20 cellular contexts compared by ENCODE assay signal in the genomic region with DNA sequence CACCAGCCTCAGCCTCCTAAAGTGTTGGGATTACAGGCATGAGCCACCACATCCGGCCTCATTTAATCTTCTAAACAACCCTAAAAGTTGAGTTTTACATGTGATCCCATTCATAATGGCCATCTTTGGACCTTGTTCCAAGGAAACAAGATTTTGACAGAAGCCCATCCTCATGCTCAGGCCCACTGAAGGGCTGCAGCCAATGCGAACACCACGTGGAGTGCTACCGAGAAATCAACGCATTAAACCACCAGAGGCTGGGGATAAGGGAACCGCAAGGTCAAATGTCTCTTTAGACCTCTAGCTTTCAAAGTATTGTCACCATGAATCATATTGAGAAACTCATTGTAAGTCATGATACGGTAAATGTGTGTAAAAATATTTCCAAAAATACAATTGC. TPM values are rescaled to one million over a fixed set of nuclear protein-coding genes. Genes with fewer than 3 reads are reported as not detected.
DNase-seq lines count a peak whose midpoint lies in the region; ATAC-seq lines count a peak whose summit lies in the region.
"Had no signal": no experiment of that assay in that cellular context is flagged by ENCODE, and none has a peak within 500 bp of the region (broad histone marks: within the 10 kb centered on the region; RNA-seq: fewer than 3 reads in every experiment).

No MANE protein-coding gene starts in this region.

- no peaks in the 10 kb centered on the region for H3K27me3 Mint-ChIP-seq in activated T-cell treated with anti-CD3 and anti-CD28 coated beads, Interleukin-2, amount 50 U/mL, for 24 hours
- no peaks in the 10 kb centered on the region for H3K27me3 Mint-ChIP-seq in activated T-helper 1 cell treated with anti-CD3 and anti-CD28 coated beads, Interleukin-12 subunit alpha, Interleukin-12 subunit beta, Interleukin-2, Interleukin-4 antibody, amounts not matched to agents 30 ng/mL and 10 ng/mL and 1 ng/mL, durations not matched to agents 14 hours and 24 hours and 36 hours (ENCODE audit: insufficient read depth)

- H3K9me3 Mint-ChIP-seq in activated T-cell treated with anti-CD3 and anti-CD28 coated beads, Interleukin-2, amount 50 U/mL, for 24 hours = no peaks in the 10 kb centered on the region
- H3K9me3 Mint-ChIP-seq in activated T-helper 1 cell treated with anti-CD3 and anti-CD28 coated beads, Interleukin-12 subunit alpha, Interleukin-12 subunit beta, Interleukin-2, Interleukin-4 antibody, amounts not matched to agents 30 ng/mL and 10 ng/mL and 1 ng/mL, durations not matched to agents 14 hours and 24 hours and 36 hours = peaks cover 8% of the 10 kb centered on the region

- intact Hi-C loops in activated T-helper 1 cell treated with anti-CD3 and anti-CD28 coated beads, Interleukin-12 subunit alpha, Interleukin-12 subunit beta, Interleukin-2, Interleukin-4 antibody, amounts not matched to agents 30 ng/mL and 10 ng/mL and 1 ng/mL, durations not matched to agents 14 hours and 24 hours and 36 hours (cut with micrococcal nuclease) = loop anchor here (1.0 to 10.0 kb wide), 10 partner anchors 19 to 550 kb away; partner anchors contain the start of gene STK24

- no peak overlapping the region for H3K27ac ChIP-seq in caudate nucleus (ENCODE audit: low read depth, low read length)
- H3K27ac ChIP-seq: C4-2B, SK-N-MC, testis had no signal

- ATAC-seq in GM18520 (IDR thresholded peaks at IDR 0.05; ENCODE audit: unreplicated experiment) = no peak
- ATAC-seq: Panc1 had no signal

- H3K36me3 Mint-ChIP-seq in activated T-cell treated with anti-CD3 and anti-CD28 coated beads, Interleukin-2, amount 50 U/mL, for 24 hours (ENCODE audit: low read depth) = peaks cover 7% of the 10 kb centered on the region
- H3K36me3 Mint-ChIP-seq in activated T-helper 1 cell treated with anti-CD3 and anti-CD28 coated beads, Interleukin-12 subunit alpha, Interleukin-12 subunit beta, Interleukin-2, Interleukin-4 antibody, amounts not matched to agents 30 ng/mL and 10 ng/mL and 1 ng/mL, durations not matched to agents 14 hours and 24 hours and 36 hours (ENCODE audit: low read depth) = peaks cover 5% of the 10 kb centered on the region

- no peak for DNase-seq in activated T-cell treated with anti-CD3 and anti-CD28 coated beads, Interleukin-2, amount 50 U/mL, for 24 hours
- no peak for DNase-seq in activated T-cell treated with anti-CD3 and anti-CD28 coated beads, Interleukin-2, amount 50 U/mL, for 1 hour
- DNase-seq in HT1080 (ENCODE audit: low read depth) = peak; percentile 79
- DNase-seq in activated T-helper 1 cell treated with anti-CD3 and anti-CD28 coated beads, Interleukin-12 subunit alpha, Interleukin-12 subunit beta, Interleukin-2, Interleukin-4 antibody, amounts not matched to agents 30 ng/mL and 10 ng/mL and 1 ng/mL, durations not matched to agents 14 hours and 24 hours and 36 hours (ENCODE audit: low spot score) = no peak
- peak; percentile 51 for DNase-seq in stimulated activated CD8-positive, alpha-beta memory T cell treated with anti-CD3 and anti-CD28 coated beads, Interleukin-4, amount 100 ng/mL, for 48 hours
- DNase-seq in caudate nucleus (lab: John Stamatoyannopoulos, UW) = no peak
- no peak for DNase-seq in mesenteric fat pad (ENCODE audit: low spot score)
- DNase-seq: activated CD4-positive, CD25-positive, alpha-beta regulatory T cell treated with anti-CD3 and anti-CD28 coated beads, Interleukin-2, amount 50 U/mL, for 72 hours; DMS 273 treated with DMSO at 0.1 percent for 48 hours; HFFc6; kidney; NCI-H1105 treated with DMSO at 0.1 percent for 48 hours; NCI-H2107; nucleus accumbens; T1000; testis had no signal

- H3K4me1 Mint-ChIP-seq in activated T-cell treated with anti-CD3 and anti-CD28 coated beads, Interleukin-2, amount 50 U/mL, for 24 hours (ENCODE audit: low read depth) = peaks cover 96% of the 10 kb centered on the region
- peaks cover 67% of the 10 kb centered on the region for H3K4me1 Mint-ChIP-seq in activated T-helper 1 cell treated with anti-CD3 and anti-CD28 coated beads, Interleukin-12 subunit alpha, Interleukin-12 subunit beta, Interleukin-2, Interleukin-4 antibody, amounts not matched to agents 30 ng/mL and 10 ng/mL and 1 ng/mL, durations not matched to agents 14 hours and 24 hours and 36 hours (ENCODE audit: low read depth)

- H3K4me3 Mint-ChIP-seq in activated T-cell treated with anti-CD3 and anti-CD28 coated beads, Interleukin-2, amount 50 U/mL, for 24 hours = peak overlapping the region; percentile 24
- peak overlapping the region; percentile 61 for H3K4me3 Mint-ChIP-seq in activated T-helper 1 cell treated with anti-CD3 and anti-CD28 coated beads, Interleukin-12 subunit alpha, Interleukin-12 subunit beta, Interleukin-2, Interleukin-4 antibody, amounts not matched to agents 30 ng/mL and 10 ng/mL and 1 ng/mL, durations not matched to agents 14 hours and 24 hours and 36 hours
- H3K4me3 Mint-ChIP-seq: HFFc6 had no signal

- peak overlapping the region; percentile 95 for H3K27ac Mint-ChIP-seq in activated T-cell treated with anti-CD3 and anti-CD28 coated beads, Interleukin-2, amount 50 U/mL, for 24 hours
- H3K27ac Mint-ChIP-seq in activated T-helper 1 cell treated with anti-CD3 and anti-CD28 coated beads, Interleukin-12 subunit alpha, Interleukin-12 subunit beta, Interleukin-2, Interleukin-4 antibody, amounts not matched to agents 30 ng/mL and 10 ng/mL and 1 ng/mL, durations not matched to agents 14 hours and 24 hours and 36 hours = peak overlapping the region; percentile 85
- H3K27ac Mint-ChIP-seq: HFFc6 had no signal

RNA-seq across cellular contexts. Expression of gene DOCK9, which starts 49.4 kb away (rescaled TPM):
- 58.1 and 77.7 TPM in 2 replicates for total RNA-seq in HT1080 (2014; rRNA removed; shearing (Covaris generic))
- polyA plus RNA-seq in HT1080 (2015; cell fraction: cytosol; rRNA removed) = 57.0 and 70.3 TPM in 2 replicates
- 153 and 159 TPM in 2 replicates for polyA plus RNA-seq in HT1080 (2015; cell fraction: nucleus; rRNA removed)
- 36.0 and 38.7 TPM in 2 replicates for total RNA-seq in activated T-helper 1 cell treated with anti-CD3 and anti-CD28 coated beads, Interleukin-12 subunit alpha, Interleukin-12 subunit beta, Interleukin-2, Interleukin-4 antibody, amounts not matched to agents 30 ng/mL and 10 ng/mL and 1 ng/mL, durations not matched to agents 14 hours and 24 hours and 36 hours
- 127 TPM for total RNA-seq in mesenteric fat pad

Comparison
In these comparisons a context has a peak if more than half of its experiments do, and no peak if none do; other contexts are left out.
1. DNase-seq: peak in HT1080 (single experiment) and stimulated activated CD8-positive, alpha-beta memory T cell treated with anti-CD3 and anti-CD28 coated beads, Interleukin-4, amount 100 ng/mL, for 48 hours (single experiment); none in activated T-cell treated with anti-CD3 and anti-CD28 coated beads, Interleukin-2, amount 50 U/mL, for 24 hours (single experiment), activated T-cell treated with anti-CD3 and anti-CD28 coated beads, Interleukin-2, amount 50 U/mL, for 1 hour (single experiment), activated T-helper 1 cell treated with anti-CD3 and anti-CD28 coated beads, Interleukin-12 subunit alpha, Interleukin-12 subunit beta, Interleukin-2, Interleukin-4 antibody, amounts not matched to agents 30 ng/mL and 10 ng/mL and 1 ng/mL, durations not matched to agents 14 hours and 24 hours and 36 hours (single experiment), caudate nucleus (0 of 61) and mesenteric fat pad (single experiment).